In the genomic region with DNA sequence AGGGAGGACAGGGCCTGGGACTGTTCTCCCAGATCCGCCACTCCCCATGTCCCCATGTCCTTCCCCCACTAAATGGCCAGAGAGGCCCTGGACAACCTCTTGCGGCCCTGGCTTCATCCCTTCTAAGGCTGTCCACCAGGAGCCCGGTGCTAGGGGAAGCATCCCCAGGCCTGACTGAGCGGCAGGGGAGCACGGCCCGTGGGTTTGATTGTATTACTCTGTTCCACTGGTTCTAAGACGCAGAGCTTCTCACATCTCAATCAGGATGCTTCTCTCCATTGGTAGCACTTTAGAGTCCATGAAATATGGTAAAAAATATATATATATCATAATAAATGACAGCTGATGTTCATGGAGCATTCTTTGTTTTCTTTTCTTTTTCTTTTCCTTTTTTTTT, we compare ENCODE assay signal across 1 cellular context.
TF ChIP-seq lines count a peak whose summit lies in the region.

No MANE protein-coding gene starts in this region.

TF ChIP-seq in IMR-90, 13 proteins besides CTCF, POLR2A, EP300 and RAD21:
- TF ChIP-seq NFE2L2 (IDR thresholded peaks at IDR 0.05; ENCODE audit: low read depth, low read length) (no peak), SMC3 (IDR thresholded peaks at IDR 0.05; ENCODE audit: low read depth, low read length) (no peak), RCOR1 (IDR thresholded peaks at IDR 0.05; ENCODE audit: insufficient replicate concordance, low read length) (no peak), CEBPB (IDR thresholded peaks at IDR 0.05; ENCODE audit: low read depth, low read length) (no peak), BHLHE40 (IDR thresholded peaks at IDR 0.05; ENCODE audit: low read depth, low read length) (no peak), USF2 (IDR thresholded peaks at IDR 0.05; ENCODE audit: low read depth, low read length) (no peak), MAZ (IDR thresholded peaks at IDR 0.05; ENCODE audit: borderline replicate concordance, low read depth, low read length) (no peak), RFX5 (IDR thresholded peaks at IDR 0.05; ENCODE audit: low read depth, low read length) (no peak), FOS (IDR thresholded peaks at IDR 0.05; ENCODE audit: low read depth, low read length) (no peak), MXI1 (IDR thresholded peaks at IDR 0.05; ENCODE audit: borderline replicate concordance, low read depth, low read length) (no peak), MAFK (IDR thresholded peaks at IDR 0.05; ENCODE audit: low read depth, low read length) (no peak), CHD1 (IDR thresholded peaks at IDR 0.05; ENCODE audit: low read depth, low read length) (no peak)
- TF ChIP-seq, protein P1, sequence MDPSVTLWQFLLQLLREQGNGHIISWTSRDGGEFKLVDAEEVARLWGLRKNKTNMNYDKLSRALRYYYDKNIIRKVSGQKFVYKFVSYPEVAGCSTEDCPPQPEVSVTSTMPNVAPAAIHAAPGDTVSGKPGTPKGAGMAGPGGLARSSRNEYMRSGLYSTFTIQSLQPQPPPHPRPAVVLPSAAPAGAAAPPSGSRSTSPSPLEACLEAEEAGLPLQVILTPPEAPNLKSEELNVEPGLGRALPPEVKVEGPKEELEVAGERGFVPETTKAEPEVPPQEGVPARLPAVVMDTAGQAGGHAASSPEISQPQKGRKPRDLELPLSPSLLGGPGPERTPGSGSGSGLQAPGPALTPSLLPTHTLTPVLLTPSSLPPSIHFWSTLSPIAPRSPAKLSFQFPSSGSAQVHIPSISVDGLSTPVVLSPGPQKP (IDR thresholded peaks at IDR 0.05; ENCODE audit: borderline replicate concordance, low read depth, low read length), result no peak
